ENCODE assay signal across 26 cellular contexts in genomic region chr4:1547131-1547862, GRCh38.
DNase-seq lines count a peak whose midpoint lies in the region; ATAC-seq and TF ChIP-seq lines count a peak whose summit lies in the region.
"Had no signal": no experiment of that assay in that cellular context is flagged by ENCODE, and none has a peak within 500 bp of the region (broad histone marks: within the 10 kb centered on the region; RNA-seq: fewer than 3 reads in every experiment).

No MANE protein-coding gene starts in this region.

- no peaks in the 10 kb centered on the region for H3K36me3 Mint-ChIP-seq in endothelial cell (ENCODE audit: low read depth, unreplicated experiment)
- H3K36me3 Mint-ChIP-seq: brain; CD8-positive, alpha-beta memory T cell; WTC11 had no signal

- dilution Hi-C loops in mammary epithelial cell (cut with HindIII; ENCODE audit: low sequenced_read_pairs): no loop called here

- H3K4me1 Mint-ChIP-seq in endothelial cell (ENCODE audit: unreplicated experiment): no peaks in the 10 kb centered on the region

- peaks cover 6% of the 10 kb centered on the region for H3K27me3 Mint-ChIP-seq in endothelial cell (ENCODE audit: unreplicated experiment)
- H3K27me3 Mint-ChIP-seq: activated CD4-positive, alpha-beta T cell treated with anti-CD3 and anti-CD28 coated beads, Interleukin-2, amount 10 ng/mL, durations not matched to agents 7 days and 5 days had no signal

- 75% methylated on average over 14 of the region's 19 CpGs for WGBS in mammary epithelial cell (ENCODE audit: low coverage, missing lambda C conversion rate)
- WGBS in testis, 2 donors: 62 to 65% methylated on average over 16 to 18 of the region's 19 CpGs

- peaks cover 0 to 17% of the 10 kb centered on the region in 2 donors for H3K27me3 ChIP-seq in breast epithelium
- H3K27me3 ChIP-seq in mammary epithelial cell (ENCODE audit: insufficient read depth, low read length): no peaks in the 10 kb centered on the region
- H3K27me3 ChIP-seq in lower lobe of right lung (ENCODE audit: low read depth): peaks cover 10% of the 10 kb centered on the region
- H3K27me3 ChIP-seq in subcutaneous abdominal adipose tissue (ENCODE audit: control insufficient read depth in 5 of 5, insufficient read depth in 4 of 5, low read length in 5 of 5): peaks cover 0 to 16% (median 13%) of the 10 kb centered on the region in 5 donors
- H3K27me3 ChIP-seq in testis: no peaks in the 10 kb centered on the region
- H3K27me3 ChIP-seq: adrenal gland, colonic mucosa had no signal

- in situ Hi-C loops in mammary epithelial cell (cut with MboI; ENCODE audit: low sequenced_read_pairs in 2 of 2): no loop called here

- H3K79me2 ChIP-seq in mammary epithelial cell (ENCODE audit: insufficient read depth, low read length): no peaks in the 10 kb centered on the region

- CTCF ChIA-PET in mammary epithelial cell (lab: Charles Lee; ENCODE audit: low non-redundant PET): no interaction called here

- H3K9ac ChIP-seq in mammary epithelial cell (ENCODE audit: insufficient read depth, low read length) (no peak overlapping the region), subcutaneous abdominal adipose tissue (ENCODE audit: low read length in 5 of 5) (peak overlapping the region in 1 of 5 donors; percentile 69)
- H3K9ac ChIP-seq: GM23248 had no signal

- H3K9me3 Mint-ChIP-seq in endothelial cell (ENCODE audit: unreplicated experiment): no peaks in the 10 kb centered on the region
- H3K9me3 Mint-ChIP-seq: activated CD4-positive, alpha-beta T cell treated with anti-CD3 and anti-CD28 coated beads, Interleukin-2, amount 10 ng/mL, durations not matched to agents 7 days and 5 days; activated T-cell treated with anti-CD3 and anti-CD28 coated beads, Interleukin-2, amount 50 U/mL, for 72 hours; CD8-positive, alpha-beta memory T cell; HFFc6; WTC11 had no signal

- no peak for TF ChIP-seq POLR2A in breast epithelium (IDR thresholded peaks at IDR 0.05)
- no peak for TF ChIP-seq POLR2A in testis (IDR thresholded peaks at IDR 0.05)

- H2AFZ ChIP-seq in mammary epithelial cell (ENCODE audit: low read depth, low read length): no peak overlapping the region
- H2AFZ ChIP-seq: GM23248 had no signal

- H3K27ac ChIP-seq in breast epithelium: peak overlapping the region in 1 of 2 donors; percentile 66
- H3K27ac ChIP-seq in mammary epithelial cell (ENCODE audit: insufficient read depth, low read depth, low read length): no peak overlapping the region
- H3K27ac ChIP-seq in lower lobe of right lung: peak overlapping the region; percentile 31
- peak overlapping the region; percentile 50 for H3K27ac ChIP-seq in subcutaneous abdominal adipose tissue (ENCODE audit: low read depth, low read length)
- H3K27ac ChIP-seq in testis: no peak overlapping the region
- H3K27ac ChIP-seq: colonic mucosa, GM23248, tibial nerve had no signal

- no peaks in the 10 kb centered on the region for H4K20me1 ChIP-seq in mammary epithelial cell (ENCODE audit: insufficient read depth, low read length)

- H3K4me3 Mint-ChIP-seq in endothelial cell (ENCODE audit: unreplicated experiment): peak overlapping the region; percentile 14
- H3K4me3 Mint-ChIP-seq: activated CD4-positive, alpha-beta T cell treated with anti-CD3 and anti-CD28 coated beads, Interleukin-2, amount 10 ng/mL, durations not matched to agents 7 days and 5 days; activated T-cell treated with anti-CD3 and anti-CD28 coated beads, Interleukin-2, amount 50 U/mL, for 72 hours; HFFc6; WTC11 had no signal

- peak overlapping the region; percentile 13 to 54 (median 15) for H3K4me3 ChIP-seq in breast epithelium
- no peak overlapping the region for H3K4me3 ChIP-seq in mammary epithelial cell (replicated peaks in 1 of 3; ENCODE audit: insufficient read depth in 1 of 3, low read depth in 2 of 3, low read length in 3 of 3)
- peak overlapping the region; percentile 49 for H3K4me3 ChIP-seq in lower lobe of right lung
- H3K4me3 ChIP-seq in subcutaneous abdominal adipose tissue (ENCODE audit: low read depth in 1 of 5, low read length in 5 of 5): peak overlapping the region in 3 of 5 donors; percentile 55 to 63 (median 56)
- no peak overlapping the region for H3K4me3 ChIP-seq in testis
- H3K4me3 ChIP-seq: adrenal gland, colonic mucosa, GM23248 had no signal

- no TSS peak for BruUV-seq in mammary epithelial cell (replicated peaks; lab: Mats Ljungman, UMichigan)

- H3K9me3 ChIP-seq in breast epithelium (no peaks in the 10 kb centered on the region), mammary epithelial cell (replicated peaks; ENCODE audit: insufficient read depth, low read length) (no peaks in the 10 kb centered on the region), lower lobe of right lung (no peaks in the 10 kb centered on the region), subcutaneous abdominal adipose tissue (ENCODE audit: control insufficient read depth in 5 of 5, low read length in 5 of 5) (no peaks in the 10 kb centered on the region), testis (no peaks in the 10 kb centered on the region)
- H3K9me3 ChIP-seq: adrenal gland, colonic mucosa, tibial nerve had no signal

- H3K27ac Mint-ChIP-seq in endothelial cell (ENCODE audit: unreplicated experiment): no peak overlapping the region
- H3K27ac Mint-ChIP-seq: activated CD4-positive, alpha-beta T cell treated with anti-CD3 and anti-CD28 coated beads, Interleukin-2, amount 10 ng/mL, durations not matched to agents 7 days and 5 days; activated T-cell treated with anti-CD3 and anti-CD28 coated beads, Interleukin-2, amount 50 U/mL, for 72 hours; HFFc6; WTC11 had no signal

- H3K4me1 ChIP-seq in breast epithelium: peaks cover 0 to 5% of the 10 kb centered on the region in 2 donors
- no peaks in the 10 kb centered on the region for H3K4me1 ChIP-seq in mammary epithelial cell (ENCODE audit: insufficient read depth, low read length)
- peaks cover 16% of the 10 kb centered on the region for H3K4me1 ChIP-seq in lower lobe of right lung
- H3K4me1 ChIP-seq in subcutaneous abdominal adipose tissue (ENCODE audit: control insufficient read depth in 5 of 5, insufficient read depth in 5 of 5, low read length in 5 of 5): peaks cover 0 to 27% (median 19%) of the 10 kb centered on the region in 5 donors
- H3K4me1 ChIP-seq in testis: peaks cover 8% of the 10 kb centered on the region
- H3K4me1 ChIP-seq: adrenal gland had no signal

- TF ChIP-seq CTCF in breast epithelium (IDR thresholded peaks at IDR 0.05): no peak
- no peak for TF ChIP-seq CTCF in mammary epithelial cell (conservative IDR thresholded peaks at IDR 0.05 in 1 of 2, IDR thresholded peaks at IDR 0.05 in 1 of 2; ENCODE audit: extremely low read depth in 1 of 2, insufficient read depth in 1 of 2, low read depth in 1 of 2, low read length in 2 of 2)
- no peak for TF ChIP-seq CTCF in endothelial cell (IDR thresholded peaks at IDR 0.05; ENCODE audit: unreplicated experiment)
- no peak for TF ChIP-seq CTCF in lower lobe of right lung (IDR thresholded peaks at IDR 0.05)
- TF ChIP-seq CTCF in testis (IDR thresholded peaks at IDR 0.05): no peak

- no peak overlapping the region for H3K4me2 ChIP-seq in mammary epithelial cell (ENCODE audit: insufficient read depth, low read depth, low read length)

- H3K36me3 ChIP-seq in breast epithelium: no peaks in the 10 kb centered on the region
- no peaks in the 10 kb centered on the region for H3K36me3 ChIP-seq in mammary epithelial cell (ENCODE audit: insufficient read depth, low read length)
- no peaks in the 10 kb centered on the region for H3K36me3 ChIP-seq in lower lobe of right lung
- H3K36me3 ChIP-seq in subcutaneous abdominal adipose tissue (ENCODE audit: control insufficient read depth in 5 of 5, insufficient read depth in 5 of 5, low read length in 5 of 5): no peaks in the 10 kb centered on the region
- H3K36me3 ChIP-seq in testis (ENCODE audit: low read depth, missing control alignments): no peaks in the 10 kb centered on the region
- H3K36me3 ChIP-seq: adrenal gland, colonic mucosa, tibial nerve had no signal

- intact Hi-C loops in breast epithelium (cut with DNase I; ENCODE audit: low total_unique reads) (no loop called here), mammary epithelial cell (cut with micrococcal nuclease) (no loop called here), lower lobe of right lung (cut with DNase I) (no loop called here), testis (cut with DNase I; ENCODE audit: low total_unique reads) (no loop called here)

- DNase-seq in breast epithelium (ENCODE audit: low spot score in 2 of 2) (no peak), mammary epithelial cell (no peak), endothelial cell (ENCODE audit: low spot score) (no peak), lower lobe of right lung (no peak), testis (no peak), NCI-H510A (lab: John Stamatoyannopoulos, UW) (no peak)
- no peak for DNase-seq in effector CD4-positive, alpha-beta T cell
- DNase-seq: activated CD4-positive, alpha-beta T cell treated with anti-CD3 and anti-CD28 coated beads, Interleukin-2, amount 10 ng/mL, durations not matched to agents 7 days and 5 days; activated naive CD4-positive, alpha-beta T cell; activated T-cell treated with anti-CD3 and anti-CD28 coated beads, Interleukin-2, amount 50 U/mL, for 72 hours; CD8-positive, alpha-beta memory T cell; colonic mucosa; DMS153; GM23248; HFFc6; NCI-H1694 treated with DMSO at 0.1 percent for 48 hours; NCI-H2171 treated with DMSO at 0.1 percent for 48 hours; NCI-H524 treated with DMSO at 0.1 percent for 48 hours; PC-3; stimulated activated naive CD4-positive, alpha-beta T cell; T1000 had no signal

- ATAC-seq in lower lobe of right lung: no peak
- ATAC-seq: activated T-cell treated with anti-CD3 and anti-CD28 coated beads, Interleukin-2, amount 50 U/mL, for 72 hours; WTC11 had no signal

Comparison
In these comparisons a context has a peak if more than half of its experiments do, and no peak if none do; other contexts are left out.
1. H3K4me3 ChIP-seq: peak in breast epithelium (3 of 3), lower lobe of right lung (single experiment) and subcutaneous abdominal adipose tissue (3 of 5); none in mammary epithelial cell (0 of 3) and testis (0 of 2).
2. H3K27ac ChIP-seq: peak in lower lobe of right lung (single experiment) and subcutaneous abdominal adipose tissue (single experiment); none in mammary epithelial cell (single experiment) and testis (0 of 2).